28 cellular contexts compared by ENCODE assay signal in genomic region chr12:63790608-63790945, GRCh38.
"Had no signal": no experiment of that assay in that cellular context is flagged by ENCODE, and none has a peak within 500 bp of the region (broad histone marks: within the 10 kb centered on the region; RNA-seq: fewer than 3 reads in every experiment).

No MANE protein-coding gene starts in this region.

- FAIRE-seq: urothelium cell line had no signal

- H3K27ac ChIP-seq: heart right ventricle, hepatocyte, left ventricle myocardium inferior, neural progenitor cell, neutrophil, parathyroid adenoma, psoas muscle, skin epidermis, stomach, testis, thyroid gland, transverse colon, upper lobe of right lung had no signal

- H3K4me1 Mint-ChIP-seq: mesothelial cell of epicardium, nephron progenitor cell, neural progenitor cell had no signal

- H3K4me2 ChIP-seq: hepatocyte, neural progenitor cell had no signal

- DNase-seq: heart right ventricle; islet precursor cell; left ventricle myocardium inferior; mesendoderm; naive B cell; natural killer cell; nephron progenitor cell; occipital lobe; psoas muscle; stimulated activated CD4-positive, alpha-beta T cell treated with anti-CD3 and anti-CD28 coated beads, Interleukin-12 subunit alpha, Interleukin-12 subunit beta, amount 100 ng/mL, for 4 hours; stimulated activated CD4-positive, alpha-beta T cell treated with anti-CD3 and anti-CD28 coated beads, Interleukin-15, amount 100 ng/mL, for 24 hours; stimulated activated CD4-positive, alpha-beta T cell treated with anti-CD3 and anti-CD28 coated beads, Interleukin-2, amount 100 ng/mL, for 24 hours; stimulated activated CD4-positive, alpha-beta T cell treated with anti-CD3 and anti-CD28 coated beads, Interleukin-4, amount 100 ng/mL, for 1 hour; stimulated activated naive CD4-positive, alpha-beta T cell; stomach; testis; thyroid gland; transverse colon; upper lobe of right lung had no signal

- H3K4me3 ChIP-seq: heart right ventricle, hepatocyte, left ventricle myocardium inferior, lung, neural progenitor cell, psoas muscle, skin epidermis, stomach, testis, thyroid gland, transverse colon, upper lobe of right lung had no signal

- H3K9ac ChIP-seq: neural progenitor cell, parathyroid adenoma had no signal

- ATAC-seq: heart right ventricle, natural killer cell, psoas muscle, sciatic nerve, upper lobe of right lung had no signal

- H3K36me3 ChIP-seq: neutrophil had no signal

- H3K4me3 Mint-ChIP-seq: mesothelial cell of epicardium, naive B cell, natural killer cell, nephron progenitor cell, neural progenitor cell had no signal

- H3K79me2 ChIP-seq: hepatocyte, parathyroid adenoma had no signal

- H3K4me1 ChIP-seq: heart right ventricle, left ventricle myocardium inferior, parathyroid adenoma, psoas muscle, stomach, testis, transverse colon, upper lobe of right lung had no signal

- H2AFZ ChIP-seq: hepatocyte, neural progenitor cell, parathyroid adenoma had no signal

- H3K9me3 Mint-ChIP-seq: mesothelial cell of epicardium, naive B cell, natural killer cell, nephron progenitor cell, neural progenitor cell had no signal

- H3K27ac Mint-ChIP-seq: mesothelial cell of epicardium, naive B cell, natural killer cell, nephron progenitor cell, neural progenitor cell had no signal

- H3K9me3 ChIP-seq: heart right ventricle, left ventricle myocardium inferior, neutrophil, psoas muscle, stomach, testis, thyroid gland, transverse colon, upper lobe of right lung had no signal

- H3K27me3 ChIP-seq: heart right ventricle, hepatocyte, neural progenitor cell, neutrophil, stomach, testis, thyroid gland, transverse colon, upper lobe of right lung had no signal

- H3K27me3 Mint-ChIP-seq: naive B cell had no signal
